In the genomic region with DNA sequence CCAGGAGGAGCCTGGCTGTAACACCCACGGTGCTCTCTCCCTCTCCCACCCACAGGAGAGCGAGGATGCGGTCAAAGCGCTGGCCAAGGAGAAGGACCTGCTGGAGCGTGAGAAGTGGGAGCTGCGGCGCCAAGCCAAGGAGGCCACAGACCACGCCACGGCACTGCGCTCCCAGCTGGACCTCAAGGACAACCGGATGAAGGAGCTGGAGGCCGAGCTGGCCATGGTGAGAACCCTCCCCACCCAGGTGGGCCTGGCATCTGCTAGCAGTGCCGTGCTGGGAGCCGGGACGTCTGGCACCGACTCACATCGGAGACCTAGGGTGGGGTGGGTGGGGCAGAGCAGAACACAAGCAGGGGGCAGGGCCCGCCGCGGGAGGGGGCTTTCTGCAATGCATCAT, we compare ENCODE assay signal across 15 cellular contexts.
A peak's percentile ranks its signal among the peaks of the same experiment; 100 is the strongest.
DNase-seq lines count a peak whose midpoint lies in the region; ATAC-seq and TF ChIP-seq lines count a peak whose summit lies in the region.
"Had no signal": no experiment of that assay in that cellular context is flagged by ENCODE, and none has a peak within 500 bp of the region (broad histone marks: within the 10 kb centered on the region; RNA-seq: fewer than 3 reads in every experiment).

No MANE protein-coding gene starts in this region.

- H3K27me3 ChIP-seq in mesenchymal stem cell (ENCODE audit: control insufficient read depth in 1 of 2, insufficient read depth in 1 of 2, low read length in 2 of 2): no peaks in the 10 kb centered on the region
- no peaks in the 10 kb centered on the region for H3K27me3 ChIP-seq in stomach
- H3K27me3 ChIP-seq: BLaER1 treated with 17β-estradiol and CSF1 and Interleukin-3, amounts not matched to agents 10 nM and 100 nM had no signal

- H4K8ac ChIP-seq in mesenchymal stem cell (ENCODE audit: low read length): no peak overlapping the region

- H3K9ac ChIP-seq in mesenchymal stem cell (ENCODE audit: low read length): no peak overlapping the region
- H3K9ac ChIP-seq: BLaER1 treated with 17β-estradiol and CSF1 and Interleukin-3, amounts not matched to agents 10 nM and 100 nM had no signal

- POLR2A ChIA-PET in HEK293 (lab: Yijun Ruan, JAX): no interaction called here

- H2BK15ac ChIP-seq in mesenchymal stem cell (ENCODE audit: low read depth, poor library complexity, severe bottlenecking): no peak overlapping the region

- no peak overlapping the region for H2BK12ac ChIP-seq in mesenchymal stem cell (ENCODE audit: low read length in 2 of 2)

- intact Hi-C loops in stomach (cut with DNase I; ENCODE audit: low total_unique reads): loop anchor here (10.0 kb wide), 1 partner anchor 259 kb away; no protein-coding TSS in a partner anchor

- H2AK5ac ChIP-seq in mesenchymal stem cell (ENCODE audit: low read length, severe bottlenecking): peak overlapping the region; percentile 14

- H4K91ac ChIP-seq in mesenchymal stem cell (ENCODE audit: low read length): no peak overlapping the region

- no peak for TF ChIP-seq EP300 in stomach (IDR thresholded peaks at IDR 0.05)

- H3K36me3 ChIP-seq in HEK293 (ENCODE audit: control insufficient read depth in 2 of 2, insufficient read depth in 1 of 2, low read length in 2 of 2) (peaks cover 0 to 27% of the 10 kb centered on the region in 2 experiments; a peak in 2 of 3 replicates), mesenchymal stem cell (ENCODE audit: control insufficient read depth in 1 of 2, insufficient read depth in 2 of 2, low read depth in 1 of 2, low read length in 2 of 2) (peaks cover 15 to 47% of the 10 kb centered on the region in 2 experiments), stomach (peaks cover 0 to 6% (median 3%) of the 10 kb centered on the region in 4 donors)
- H3K36me3 ChIP-seq: HAP-1 had no signal

- H3K79me1 ChIP-seq in mesenchymal stem cell (replicated peaks; ENCODE audit: low read length, poor library complexity, severe bottlenecking): peaks cover 27% of the 10 kb centered on the region

- H3K4me2 ChIP-seq in mesenchymal stem cell (ENCODE audit: low read length, poor library complexity, severe bottlenecking): no peak overlapping the region
- H3K4me2 ChIP-seq: A549; BLaER1 treated with 17β-estradiol and CSF1 and Interleukin-3, amounts not matched to agents 10 nM and 100 nM had no signal

- 97% methylated on average over 20 of the region's 20 CpGs for WGBS in mesenchymal stem cell
- WGBS in stomach, 5 donors: 86 to 95% (median 93%) methylated on average over 5 to 20 of the region's 20 CpGs

- H3K18ac ChIP-seq in mesenchymal stem cell (ENCODE audit: low read depth in 1 of 2, low read length in 2 of 2): no peak overlapping the region

- no peak overlapping the region for H3K4me3 ChIP-seq in HEK293 (ENCODE audit: low read depth, low read length)
- no peak overlapping the region for H3K4me3 ChIP-seq in mesenchymal stem cell (ENCODE audit: insufficient read depth in 1 of 2, low read depth in 1 of 2, low read length in 2 of 2)
- H3K4me3 ChIP-seq in stomach: no peak overlapping the region
- H3K4me3 ChIP-seq: A549; BLaER1 treated with 17β-estradiol and CSF1 and Interleukin-3, amounts not matched to agents 10 nM and 100 nM; HAP-1 had no signal

- H3K23ac ChIP-seq in mesenchymal stem cell (ENCODE audit: low read length in 2 of 2): no peak overlapping the region

- TF ChIP-seq POLR2A in stomach (IDR thresholded peaks at IDR 0.05): no peak

- DNase-seq in mesenchymal stem cell (no peak), substantia nigra (lab: John Stamatoyannopoulos, UW) (peak in 1 of 49 donors; percentile 77), stomach (no peak), AG08395 (ENCODE audit: low spot score) (no peak)
- DNase-seq: Calu3; CD8-positive, alpha-beta T cell; DMS79 treated with DMSO at 0.1 percent for 48 hours; GF-D8 had no signal

- no peak overlapping the region for H2BK120ac ChIP-seq in mesenchymal stem cell (ENCODE audit: low read depth, low read length)

- peak overlapping the region in 1 of 2 experiments; percentile 9 for H3K14ac ChIP-seq in mesenchymal stem cell (ENCODE audit: low read length in 2 of 2)

- no peak overlapping the region for H2AFZ ChIP-seq in mesenchymal stem cell (ENCODE audit: low read depth, low read length)

- no peaks in the 10 kb centered on the region for H3K9me3 ChIP-seq in HEK293 (ENCODE audit: control insufficient read depth, insufficient read depth, low read depth, low read length)
- H3K9me3 ChIP-seq in mesenchymal stem cell (ENCODE audit: control insufficient read depth, low read length): no peaks in the 10 kb centered on the region
- no peaks in the 10 kb centered on the region for H3K9me3 ChIP-seq in stomach
- H3K9me3 ChIP-seq: A549, HAP-1 had no signal

- CTCF ChIA-PET in HEK293 (lab: Yijun Ruan, JAX): interaction anchor here (0.5 to 0.9 kb wide), 2 partner anchors 35 to 413 kb away, joined by 3 read pairs; partner anchors contain the start of gene CELA2A

- no peak for ATAC-seq in GM21717 (IDR thresholded peaks at IDR 0.05; ENCODE audit: unreplicated experiment)
- ATAC-seq: A549; CD8-positive, alpha-beta T cell had no signal

- TF ChIP-seq CTCF in HEK293 (tag by site-specific recombination; IDR thresholded peaks at IDR 0.05) (no peak), stomach (IDR thresholded peaks at IDR 0.05) (no peak)

- no peak overlapping the region for H2BK5ac ChIP-seq in mesenchymal stem cell (ENCODE audit: low read depth, low read length, poor library complexity, severe bottlenecking)

- H3K4me1 ChIP-seq in HEK293 (ENCODE audit: control insufficient read depth, insufficient read depth, low read length) (no peaks in the 10 kb centered on the region), mesenchymal stem cell (ENCODE audit: control insufficient read depth, insufficient read depth, low read depth, low read length) (peaks cover 13% of the 10 kb centered on the region), stomach (peaks cover 0 to 6% (median 3%) of the 10 kb centered on the region in 4 donors)
- H3K4me1 ChIP-seq: A549, HAP-1 had no signal

- H3K27ac ChIP-seq in HEK293 (ENCODE audit: extremely low read depth, low read depth, low read length) (no peak overlapping the region), cingulate gyrus (ENCODE audit: low read depth, low read length) (peak overlapping the region; percentile 67), mesenchymal stem cell (ENCODE audit: low read length, poor library complexity, severe bottlenecking) (no peak overlapping the region), substantia nigra (ENCODE audit: low read depth, low read length, poor library complexity, severe bottlenecking) (peak overlapping the region; percentile 97), stomach (no peak overlapping the region)
- H3K27ac ChIP-seq: 22Rv1; A549; BLaER1 treated with 17β-estradiol and CSF1 and Interleukin-3, amounts not matched to agents 10 nM and 100 nM had no signal

- H3K4ac ChIP-seq in mesenchymal stem cell (ENCODE audit: low read depth in 1 of 2, low read length in 2 of 2): no peak overlapping the region

TF ChIP-seq in HEK293, 187 proteins besides CTCF, POLR2A, EP300 and RAD21:
- TF ChIP-seq ZFHX2 (tag by site-specific recombination; conservative IDR thresholded peaks at IDR 0.05) (peak; percentile 14; the same call in 1 of the 2 replicates), ZNF48 (tag by site-specific recombination; IDR thresholded peaks at IDR 0.05) (no peak), ZNF747 (tag by site-specific recombination; IDR thresholded peaks at IDR 0.05) (no peak)

Comparison
In these comparisons a context has a peak if more than half of its experiments do, and no peak if none do; other contexts are left out.
1. H3K27ac ChIP-seq: peak in cingulate gyrus (single experiment) and substantia nigra (single experiment); none in HEK293 (single experiment), mesenchymal stem cell (single experiment) and stomach (0 of 5).